6 cellular contexts compared by ENCODE assay signal in genomic region chr9:40962461-40962860, GRCh38.
DNase-seq lines count a peak whose midpoint lies in the region; ATAC-seq, FAIRE-seq and TF ChIP-seq lines count a peak whose summit lies in the region.
"Not testable (repeated sequence)": the region's sequence is repeated elsewhere in the genome, so short reads cannot be mapped to it uniquely, and the experiment has no call there.

No MANE protein-coding gene starts in this region.

- not testable (repeated sequence) for H3K4me3 ChIP-seq in OCI-LY7 (ENCODE audit: low read depth, low read length, poor library complexity, severe bottlenecking); H1 (ENCODE audit: extremely low read depth in 1 of 4, insufficient read depth in 2 of 4, low read depth in 3 of 4, low read length in 4 of 4); HepG2 (replicated peaks in 1 of 3; ENCODE audit: insufficient read depth in 1 of 3, low read depth in 2 of 3, low read length in 3 of 3)

- H2BK12ac ChIP-seq in H1 (ENCODE audit: low read depth, low read length), result not testable (repeated sequence)

- not testable (repeated sequence) for TF ChIP-seq POLR2A in H1 (IDR thresholded peaks at IDR 0.05; ENCODE audit: control extremely low read depth in 1 of 2, low read depth in 2 of 2, low read length in 2 of 2); HepG2 (IDR thresholded peaks at IDR 0.05; ENCODE audit: insufficient read depth in 1 of 2, low read depth in 2 of 2, low read length in 2 of 2)

- not testable (repeated sequence) for FAIRE-seq in H1 (lab: Jason Lieb, UNC); HepG2 (lab: Jason Lieb, UNC)

- not testable (repeated sequence) for H2BK5ac ChIP-seq in H1 (ENCODE audit: low read depth, low read length)

- not testable (repeated sequence) for H2BK20ac ChIP-seq in H1 (ENCODE audit: low read length)

- not testable (repeated sequence) for H4K91ac ChIP-seq in H1 (replicated peaks; ENCODE audit: insufficient read length, low read length)

- not testable (repeated sequence) for H3K36me3 ChIP-seq in OCI-LY7 (ENCODE audit: insufficient read depth, low read length); H1 (ENCODE audit: control insufficient read depth in 2 of 4, insufficient read depth in 4 of 4, low read length in 3 of 4); HepG2 (replicated peaks in 1 of 2; ENCODE audit: control insufficient read depth in 1 of 2, insufficient read depth in 2 of 2, low read length in 2 of 2)

- H3K9me3 Mint-ChIP-seq in HFFc6, result not testable (repeated sequence)

- H3K27ac ChIP-seq in OCI-LY7 (ENCODE audit: low read depth, low read length, poor library complexity, severe bottlenecking); VCaP; H1 (ENCODE audit: low read depth, low read length); HepG2 (ENCODE audit: extremely low read length, insufficient read depth, low read length): not testable (repeated sequence)

- in situ Hi-C loops in HepG2 (cut with HindIII; ENCODE audit: extremely low pct_ligation_motif_present, low pct_unique_long_range_greater_than_20kb), result not testable (repeated sequence)

- not testable (repeated sequence) for BruUV-seq in OCI-LY7 (replicated peaks; lab: Mats Ljungman, UMichigan); HepG2 (replicated peaks; lab: Mats Ljungman, UMichigan)

- intact Hi-C loops in OCI-LY7 (cut with micrococcal nuclease; ENCODE audit: unreplicated experiment); HepG2 (cut with micrococcal nuclease; ENCODE audit: unreplicated experiment): not testable (repeated sequence)

- H3K56ac ChIP-seq in H1 (replicated peaks; ENCODE audit: insufficient read length, low read depth, low read length), result not testable (repeated sequence)

- not testable (repeated sequence) for H2BK15ac ChIP-seq in H1 (ENCODE audit: low read length)

- H2BK120ac ChIP-seq in H1 (replicated peaks; ENCODE audit: low read depth, low read length), result not testable (repeated sequence)

- H2AK5ac ChIP-seq in H1 (ENCODE audit: low read depth, low read length), result not testable (repeated sequence)

- not testable (repeated sequence) for H4K5ac ChIP-seq in H1 (ENCODE audit: insufficient read length, low read depth, low read length)

- not testable (repeated sequence) for H3K4me1 ChIP-seq in OCI-LY7 (ENCODE audit: insufficient read depth, low read length, poor library complexity, severe bottlenecking); H1 (replicated peaks in 1 of 4; ENCODE audit: control insufficient read depth in 3 of 4, insufficient read depth in 4 of 4, low read length in 3 of 4); HepG2 (ENCODE audit: insufficient read depth, low read length)

- H4K20me1 ChIP-seq in OCI-LY7 (ENCODE audit: insufficient read depth, low read length); H1 (replicated peaks in 1 of 2; ENCODE audit: control insufficient read depth in 1 of 2, insufficient read depth in 2 of 2, low read length in 2 of 2); HepG2 (ENCODE audit: insufficient read depth, low read length): not testable (repeated sequence)

- not testable (repeated sequence) for H3K9me3 ChIP-seq in OCI-LY7 (ENCODE audit: low read length); H1 (ENCODE audit: insufficient read depth in 2 of 2, low read depth in 1 of 2, low read length in 1 of 2); HepG2 (ENCODE audit: low read length)

- H3K4me3 Mint-ChIP-seq in HFFc6, result not testable (repeated sequence)

- CTCF ChIA-PET in OCI-LY7 (lab: Charles Lee; ENCODE audit: unreplicated experiment); H1 (lab: Charles Lee; ENCODE audit: partially characterized antibody); HepG2 (lab: Yijun Ruan, JAX; ENCODE audit: low intra/inter-chr PET ratio, low total read pairs): not testable (repeated sequence)

- TF ChIP-seq RAD21 in H1 (IDR thresholded peaks at IDR 0.05 in 1 of 2, conservative IDR thresholded peaks at IDR 0.05 in 1 of 2; ENCODE audit: low read depth in 2 of 2, low read length in 2 of 2), result 0 out of 4 replicates have a peak, but pooled peaks have one; percentile 5 to 8
- TF ChIP-seq RAD21 in HepG2 (CRISPR knock-in tag; IDR thresholded peaks at IDR 0.05), result not testable (repeated sequence)

- H3K23me2 ChIP-seq in H1 (ENCODE audit: low read depth, low read length), result not testable (repeated sequence)

- not testable (repeated sequence) for H3K27me3 ChIP-seq in H1 (replicated peaks in 1 of 4; ENCODE audit: control insufficient read depth in 3 of 4, extremely low read depth in 1 of 4, insufficient read depth in 3 of 4, low read length in 3 of 4); HepG2 (ENCODE audit: control insufficient read depth in 1 of 2, insufficient read depth in 2 of 2, low read length in 2 of 2)

- not testable (repeated sequence) for H3K4me1 Mint-ChIP-seq in HFFc6 (ENCODE audit: low read depth)

- H3K14ac ChIP-seq in H1 (ENCODE audit: insufficient read length), result not testable (repeated sequence)

- not testable (repeated sequence) for H4K8ac ChIP-seq in H1 (ENCODE audit: extremely low read depth, insufficient read depth, low read length)

- not testable (repeated sequence) for H2AFZ ChIP-seq in OCI-LY7 (ENCODE audit: low read length); H1 (ENCODE audit: low read length); HepG2 (ENCODE audit: low read length)

- H3K23ac ChIP-seq in H1 (ENCODE audit: insufficient read length), result not testable (repeated sequence)

- not testable (repeated sequence) for DNase-seq in GM10266 (ENCODE audit: extremely low spot score); HFFc6; OCI-LY7 (ENCODE audit: low spot score); H1 (ENCODE audit: low read depth in 1 of 2, low spot score in 2 of 2); HepG2 (ENCODE audit: low spot score)

- not testable (repeated sequence) for H3K18ac ChIP-seq in H1 (ENCODE audit: extremely low read depth, low read length)

- H3K4ac ChIP-seq in H1 (replicated peaks; ENCODE audit: insufficient read length, low read depth, low read length), result not testable (repeated sequence)

- H3K27me3 Mint-ChIP-seq in HFFc6 (ENCODE audit: insufficient read depth), result not testable (repeated sequence)

- not testable (repeated sequence) for H3K36me3 Mint-ChIP-seq in HFFc6 (ENCODE audit: low read depth)

- not testable (repeated sequence) for H3K9me2 ChIP-seq in OCI-LY7 (ENCODE audit: insufficient read depth, low read length)

- not testable (repeated sequence) for H3K27ac Mint-ChIP-seq in HFFc6

- TF ChIP-seq EP300 in H1 (IDR thresholded peaks at IDR 0.05; ENCODE audit: borderline replicate concordance in 1 of 2, low read depth in 2 of 2, low read length in 2 of 2); HepG2 (IDR thresholded peaks at IDR 0.05; ENCODE audit: low read depth in 2 of 2, low read length in 2 of 2); HepG2 (CRISPR knock-in tag; IDR thresholded peaks at IDR 0.05; ENCODE audit: borderline replicate concordance): not testable (repeated sequence)

- POLR2A ChIA-PET in OCI-LY7 (lab: Charles Lee); H1 (lab: Charles Lee; ENCODE audit: partially characterized antibody); HepG2 (lab: Yijun Ruan, JAX): not testable (repeated sequence)

- H3K79me2 ChIP-seq in OCI-LY7 (ENCODE audit: insufficient read depth, low read depth, low read length); H1 (ENCODE audit: control insufficient read depth in 1 of 2, insufficient read depth in 2 of 2, low read length in 2 of 2); HepG2 (ENCODE audit: insufficient read depth, low read length): not testable (repeated sequence)

- not testable (repeated sequence) for H3K4me2 ChIP-seq in OCI-LY7 (ENCODE audit: low read length); H1 (ENCODE audit: insufficient read depth in 1 of 2, low read depth in 2 of 2, low read length in 2 of 2); HepG2 (ENCODE audit: low read depth, low read length)

- WGBS in H1 (ENCODE audit: extremely low coverage in 1 of 2, insufficient coverage in 1 of 2, insufficient read length in 1 of 2, insufficient replicate concordance in 2 of 2, low coverage in 1 of 2, low lambda C conversion rate in 2 of 2, missing lambda C conversion rate in 1 of 2), 2 experiments, result 83% methylated on average over 1 of the region's 6 CpGs; no CpG with 5 or more reads in 1 of the 2 experiments
- WGBS in HepG2 (ENCODE audit: low lambda C conversion rate), result 12% methylated on average over 3 of the region's 6 CpGs

- not testable (repeated sequence) for H3K9ac ChIP-seq in H1 (replicated peaks in 1 of 4; ENCODE audit: extremely low read depth in 1 of 4, low read depth in 3 of 4, low read length in 3 of 4); HepG2 (ENCODE audit: insufficient read depth, low read depth, low read length)

- not testable (repeated sequence) for ATAC-seq in HepG2

- TF ChIP-seq CTCF in GM10266 (IDR thresholded peaks at IDR 0.05; ENCODE audit: control insufficient read depth, insufficient read depth, low read depth, missing control alignments) (peak; percentile 22), HFFc6 (IDR thresholded peaks at IDR 0.05) (peak; percentile 57), OCI-LY7 (conservative IDR thresholded peaks at IDR 0.05; ENCODE audit: low read length) (0 out of 2 replicates have a peak, but pooled peaks have one; percentile 39), VCaP (conservative IDR thresholded peaks at IDR 0.05) (peak; percentile 49)
- TF ChIP-seq CTCF in H1 (IDR thresholded peaks at IDR 0.05; ENCODE audit: control extremely low read depth in 1 of 3, insufficient read depth in 1 of 3, low read depth in 1 of 3, low read length in 3 of 3); HepG2 (CRISPR knock-in tag; IDR thresholded peaks at IDR 0.05): not testable (repeated sequence)

- H3K79me1 ChIP-seq in H1 (ENCODE audit: low read depth, low read length), result not testable (repeated sequence)

TF ChIP-seq in HepG2, 621 proteins besides CTCF, POLR2A, EP300 and RAD21:
- peak; percentile 44 for TF ChIP-seq STAG1 (CRISPR knock-in tag; IDR thresholded peaks at IDR 0.05)
